Comparison of ENCODE assay signal across 8 cellular contexts in the genomic region with DNA sequence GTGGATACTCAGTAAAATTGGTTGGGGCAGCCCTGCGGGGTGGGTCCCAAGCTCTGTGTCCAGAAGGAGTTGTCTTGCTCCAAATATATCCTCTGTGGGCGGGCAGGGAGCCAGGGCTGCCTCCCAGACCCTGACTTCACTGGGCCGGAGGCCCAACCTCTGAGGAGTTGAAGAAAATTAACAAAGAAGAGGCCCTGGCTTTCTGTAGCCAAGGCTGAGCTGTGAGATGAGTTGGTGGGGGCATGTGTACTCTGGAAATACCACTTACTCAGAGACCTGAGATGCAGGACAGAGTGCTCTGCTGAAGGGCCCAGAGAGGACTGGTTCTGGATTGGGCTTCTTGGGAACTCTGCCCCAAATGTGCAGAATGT.
DNase-seq lines count a peak whose midpoint lies in the region; ATAC-seq, FAIRE-seq and TF ChIP-seq lines count a peak whose summit lies in the region.

No MANE protein-coding gene starts in this region.

- TF ChIP-seq CTCF in prostate gland (IDR thresholded peaks at IDR 0.05): no peak

- H3K27me3 Mint-ChIP-seq in naive thymus-derived CD8-positive, alpha-beta T cell: no peaks in the 10 kb centered on the region

- no peaks in the 10 kb centered on the region for H3K27me3 ChIP-seq in prostate gland (replicated peaks; ENCODE audit: insufficient read depth)

- FAIRE-seq in frontal cortex (lab: Jason Lieb, UNC) (no peak), HTR-8/SVneo (lab: Jason Lieb, UNC) (no peak)

- H3K9me3 ChIP-seq in prostate gland: no peaks in the 10 kb centered on the region

- H3K4me3 Mint-ChIP-seq in naive thymus-derived CD8-positive, alpha-beta T cell: peak overlapping the region in 3 of 10 donors; percentile 15 to 87 (median 21)

- no peaks in the 10 kb centered on the region for H3K36me3 Mint-ChIP-seq in naive thymus-derived CD8-positive, alpha-beta T cell

- no peak for TF ChIP-seq POLR2A in prostate gland (IDR thresholded peaks at IDR 0.05)

- intact Hi-C loops in prostate gland (cut with DNase I): loop anchor here (5.0 kb wide), 1 partner anchor 42 kb away; no protein-coding TSS in a partner anchor

- peak; percentile 47 for ATAC-seq in SK-N-SH treated with all-trans-retinoic acid at 6 μM for 48 hours
- no peak for ATAC-seq in GM18519 (IDR thresholded peaks at IDR 0.05; ENCODE audit: low FRiP score, unreplicated experiment)
- ATAC-seq in naive thymus-derived CD8-positive, alpha-beta T cell: no peak

- H3K4me1 Mint-ChIP-seq in naive thymus-derived CD8-positive, alpha-beta T cell: peaks cover 13 to 43% (median 29%) of the 10 kb centered on the region in 4 donors

- WGBS in prostate gland: 19% methylated on average over 3 of the region's 3 CpGs

- no peak overlapping the region for H3K4me3 ChIP-seq in prostate gland

- peak; percentile 94 for DNase-seq in EH (ENCODE audit: low read depth)
- peak; percentile 47 to 50 for DNase-seq in frontal cortex (ENCODE audit: low spot score in 2 of 2)
- peak; percentile 55 for DNase-seq in prostate gland (ENCODE audit: low spot score)
- no peak for DNase-seq in HTR-8/SVneo (ENCODE audit: insufficient read length, low spot score)
- no peak for DNase-seq in naive thymus-derived CD8-positive, alpha-beta T cell
- DNase-seq in NCI-H2196 (lab: John Stamatoyannopoulos, UW; ENCODE audit: unreplicated experiment): no peak

- POLR2A ChIA-PET in naive thymus-derived CD8-positive, alpha-beta T cell (lab: Charles Lee): no interaction called here

- H3K27ac Mint-ChIP-seq in naive thymus-derived CD8-positive, alpha-beta T cell: peak overlapping the region in 3 of 10 donors; percentile 26 to 95 (median 90)

- H3K27ac ChIP-seq in prostate gland: peak overlapping the region; percentile 84

- H3K36me3 ChIP-seq in prostate gland: no peaks in the 10 kb centered on the region

- H3K4me1 ChIP-seq in prostate gland (replicated peaks): peaks cover 15% of the 10 kb centered on the region

- H3K9me3 Mint-ChIP-seq in naive thymus-derived CD8-positive, alpha-beta T cell: no peaks in the 10 kb centered on the region

TF ChIP-seq in SK-N-SH treated with all-trans-retinoic acid at 6 μM for 48 hours, 23 proteins besides CTCF, POLR2A, EP300 and RAD21:
- TF ChIP-seq, protein P1, sequence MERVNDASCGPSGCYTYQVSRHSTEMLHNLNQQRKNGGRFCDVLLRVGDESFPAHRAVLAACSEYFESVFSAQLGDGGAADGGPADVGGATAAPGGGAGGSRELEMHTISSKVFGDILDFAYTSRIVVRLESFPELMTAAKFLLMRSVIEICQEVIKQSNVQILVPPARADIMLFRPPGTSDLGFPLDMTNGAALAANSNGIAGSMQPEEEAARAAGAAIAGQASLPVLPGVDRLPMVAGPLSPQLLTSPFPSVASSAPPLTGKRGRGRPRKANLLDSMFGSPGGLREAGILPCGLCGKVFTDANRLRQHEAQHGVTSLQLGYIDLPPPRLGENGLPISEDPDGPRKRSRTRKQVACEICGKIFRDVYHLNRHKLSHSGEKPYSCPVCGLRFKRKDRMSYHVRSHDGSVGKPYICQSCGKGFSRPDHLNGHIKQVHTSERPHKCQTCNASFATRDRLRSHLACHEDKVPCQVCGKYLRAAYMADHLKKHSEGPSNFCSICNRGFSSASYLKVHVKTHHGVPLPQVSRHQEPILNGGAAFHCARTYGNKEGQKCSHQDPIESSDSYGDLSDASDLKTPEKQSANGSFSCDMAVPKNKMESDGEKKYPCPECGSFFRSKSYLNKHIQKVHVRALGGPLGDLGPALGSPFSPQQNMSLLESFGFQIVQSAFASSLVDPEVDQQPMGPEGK (CRISPR knock-in tag; IDR thresholded peaks at IDR 0.05; ENCODE audit: borderline replicate concordance): no peak
- TF ChIP-seq GLIS3 (CRISPR knock-in tag; IDR thresholded peaks at IDR 0.05) (no peak), RARB (CRISPR knock-in tag; IDR thresholded peaks at IDR 0.05) (no peak), ZFP3 (CRISPR knock-in tag; IDR thresholded peaks at IDR 0.05) (no peak), ARNTL (CRISPR knock-in tag; IDR thresholded peaks at IDR 0.05; ENCODE audit: borderline replicate concordance, low read depth) (no peak), ESRRG (CRISPR knock-in tag; IDR thresholded peaks at IDR 0.05) (no peak), PPARA (CRISPR knock-in tag; IDR thresholded peaks at IDR 0.05; ENCODE audit: borderline replicate concordance) (no peak), ZNF70 (CRISPR knock-in tag; IDR thresholded peaks at IDR 0.05) (no peak), TCF4 (CRISPR knock-in tag; IDR thresholded peaks at IDR 0.05; ENCODE audit: borderline replicate concordance) (no peak), CSDC2 (CRISPR knock-in tag; IDR thresholded peaks at IDR 0.05) (no peak), BACH2 (CRISPR knock-in tag; IDR thresholded peaks at IDR 0.05; ENCODE audit: borderline replicate concordance) (no peak)
- TF ChIP-seq, protein P2, sequence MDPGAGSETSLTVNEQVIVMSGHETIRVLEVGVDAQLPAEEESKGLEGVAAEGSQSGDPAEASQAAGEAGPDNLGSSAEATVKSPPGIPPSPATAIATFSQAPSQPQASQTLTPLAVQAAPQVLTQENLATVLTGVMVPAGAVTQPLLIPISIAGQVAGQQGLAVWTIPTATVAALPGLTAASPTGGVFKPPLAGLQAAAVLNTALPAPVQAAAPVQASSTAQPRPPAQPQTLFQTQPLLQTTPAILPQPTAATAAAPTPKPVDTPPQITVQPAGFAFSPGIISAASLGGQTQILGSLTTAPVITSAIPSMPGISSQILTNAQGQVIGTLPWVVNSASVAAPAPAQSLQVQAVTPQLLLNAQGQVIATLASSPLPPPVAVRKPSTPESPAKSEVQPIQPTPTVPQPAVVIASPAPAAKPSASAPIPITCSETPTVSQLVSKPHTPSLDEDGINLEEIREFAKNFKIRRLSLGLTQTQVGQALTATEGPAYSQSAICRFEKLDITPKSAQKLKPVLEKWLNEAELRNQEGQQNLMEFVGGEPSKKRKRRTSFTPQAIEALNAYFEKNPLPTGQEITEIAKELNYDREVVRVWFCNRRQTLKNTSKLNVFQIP (CRISPR knock-in tag; IDR thresholded peaks at IDR 0.05; ENCODE audit: borderline replicate concordance, low read depth): no peak
- TF ChIP-seq, protein P3, sequence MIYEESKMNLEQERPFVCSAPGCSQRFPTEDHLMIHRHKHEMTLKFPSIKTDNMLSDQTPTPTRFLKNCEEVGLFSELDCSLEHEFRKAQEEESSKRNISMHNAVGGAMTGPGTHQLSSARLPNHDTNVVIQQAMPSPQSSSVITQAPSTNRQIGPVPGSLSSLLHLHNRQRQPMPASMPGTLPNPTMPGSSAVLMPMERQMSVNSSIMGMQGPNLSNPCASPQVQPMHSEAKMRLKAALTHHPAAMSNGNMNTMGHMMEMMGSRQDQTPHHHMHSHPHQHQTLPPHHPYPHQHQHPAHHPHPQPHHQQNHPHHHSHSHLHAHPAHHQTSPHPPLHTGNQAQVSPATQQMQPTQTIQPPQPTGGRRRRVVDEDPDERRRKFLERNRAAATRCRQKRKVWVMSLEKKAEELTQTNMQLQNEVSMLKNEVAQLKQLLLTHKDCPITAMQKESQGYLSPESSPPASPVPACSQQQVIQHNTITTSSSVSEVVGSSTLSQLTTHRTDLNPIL (CRISPR knock-in tag; IDR thresholded peaks at IDR 0.05; ENCODE audit: low read depth): no peak
- TF ChIP-seq, protein P4, sequence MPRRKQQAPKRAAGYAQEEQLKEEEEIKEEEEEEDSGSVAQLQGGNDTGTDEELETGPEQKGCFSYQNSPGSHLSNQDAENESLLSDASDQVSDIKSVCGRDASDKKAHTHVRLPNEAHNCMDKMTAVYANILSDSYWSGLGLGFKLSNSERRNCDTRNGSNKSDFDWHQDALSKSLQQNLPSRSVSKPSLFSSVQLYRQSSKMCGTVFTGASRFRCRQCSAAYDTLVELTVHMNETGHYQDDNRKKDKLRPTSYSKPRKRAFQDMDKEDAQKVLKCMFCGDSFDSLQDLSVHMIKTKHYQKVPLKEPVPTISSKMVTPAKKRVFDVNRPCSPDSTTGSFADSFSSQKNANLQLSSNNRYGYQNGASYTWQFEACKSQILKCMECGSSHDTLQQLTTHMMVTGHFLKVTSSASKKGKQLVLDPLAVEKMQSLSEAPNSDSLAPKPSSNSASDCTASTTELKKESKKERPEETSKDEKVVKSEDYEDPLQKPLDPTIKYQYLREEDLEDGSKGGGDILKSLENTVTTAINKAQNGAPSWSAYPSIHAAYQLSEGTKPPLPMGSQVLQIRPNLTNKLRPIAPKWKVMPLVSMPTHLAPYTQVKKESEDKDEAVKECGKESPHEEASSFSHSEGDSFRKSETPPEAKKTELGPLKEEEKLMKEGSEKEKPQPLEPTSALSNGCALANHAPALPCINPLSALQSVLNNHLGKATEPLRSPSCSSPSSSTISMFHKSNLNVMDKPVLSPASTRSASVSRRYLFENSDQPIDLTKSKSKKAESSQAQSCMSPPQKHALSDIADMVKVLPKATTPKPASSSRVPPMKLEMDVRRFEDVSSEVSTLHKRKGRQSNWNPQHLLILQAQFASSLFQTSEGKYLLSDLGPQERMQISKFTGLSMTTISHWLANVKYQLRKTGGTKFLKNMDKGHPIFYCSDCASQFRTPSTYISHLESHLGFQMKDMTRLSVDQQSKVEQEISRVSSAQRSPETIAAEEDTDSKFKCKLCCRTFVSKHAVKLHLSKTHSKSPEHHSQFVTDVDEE (CRISPR knock-in tag; IDR thresholded peaks at IDR 0.05): no peak
TF ChIP-seq in SK-N-SH treated with all-trans-retinoic acid at 6 μM for 48 hours: peak in this region for 0.

Comparison
In these comparisons a context has a peak if more than half of its experiments do, and no peak if none do; other contexts are left out.
1. DNase-seq: peak in EH (single experiment), frontal cortex (2 of 2) and prostate gland (single experiment); none in HTR-8/SVneo (single experiment), naive thymus-derived CD8-positive, alpha-beta T cell (0 of 10) and NCI-H2196 (single experiment).